ENCODE assay signal across 1 cellular context in the genomic region with DNA sequence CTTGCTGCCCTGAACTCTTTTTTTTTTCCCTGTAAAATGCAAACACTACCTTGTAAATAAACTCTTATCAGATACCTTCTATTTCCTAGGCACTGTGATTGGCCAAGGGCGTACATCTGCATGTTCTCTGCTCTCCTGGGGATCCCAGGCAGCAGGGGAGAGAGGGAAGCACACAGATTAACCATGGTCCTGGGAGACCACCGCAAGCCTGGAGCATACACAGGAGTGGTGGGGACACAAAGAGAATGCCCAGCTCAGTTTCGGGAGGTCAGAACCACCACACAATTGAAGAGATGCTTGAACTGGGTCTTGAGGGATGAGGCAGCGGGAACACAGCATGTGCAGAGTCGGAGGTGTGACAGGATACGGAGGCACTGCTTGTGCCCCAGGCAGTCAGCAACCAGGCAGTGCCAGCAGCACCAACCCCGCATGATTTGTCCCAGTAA.
TF ChIP-seq lines count a peak whose summit lies in the region.

No MANE protein-coding gene starts in this region.

TF ChIP-seq in HEK293, 187 proteins besides CTCF, POLR2A, EP300 and RAD21 (continued from another document):
- TF ChIP-seq REST (tag by site-specific recombination; IDR thresholded peaks at IDR 0.05) (no peak), ZNF600 (tag by site-specific recombination; IDR thresholded peaks at IDR 0.05) (peak; percentile 69; the same call in 1 of the 2 replicates), ZNF335 (tag by site-specific recombination; conservative IDR thresholded peaks at IDR 0.05) (peak; percentile 68), GLIS2 (tag by site-specific recombination; IDR thresholded peaks at IDR 0.05) (no peak), ZNF274 (IDR thresholded peaks at IDR 0.05; ENCODE audit: low read length) (no peak), ZNF274 (tag by site-specific recombination; IDR thresholded peaks at IDR 0.05; ENCODE audit: borderline replicate concordance) (no peak), ZNF704 (tag by site-specific recombination; IDR thresholded peaks at IDR 0.05) (no peak), ZNF530 (tag by site-specific recombination; IDR thresholded peaks at IDR 0.05; ENCODE audit: low read depth) (no peak), WT1 (tag by site-specific recombination; IDR thresholded peaks at IDR 0.05) (no peak), ZNF707 (tag by site-specific recombination; IDR thresholded peaks at IDR 0.05) (no peak), ZNF311 (tag by site-specific recombination; IDR thresholded peaks at IDR 0.05; ENCODE audit: borderline replicate concordance) (no peak), ZBTB21 (tag by site-specific recombination; IDR thresholded peaks at IDR 0.05) (no peak), ZNF621 (tag by site-specific recombination; IDR thresholded peaks at IDR 0.05) (no peak), ZNF561 (tag by site-specific recombination; IDR thresholded peaks at IDR 0.05; ENCODE audit: borderline replicate concordance) (no peak), ZNF664 (tag by site-specific recombination; IDR thresholded peaks at IDR 0.05) (no peak), ZNF473 (tag by site-specific recombination; IDR thresholded peaks at IDR 0.05) (no peak), ZNF248 (tag by site-specific recombination; IDR thresholded peaks at IDR 0.05) (no peak), TCF7L2 (IDR thresholded peaks at IDR 0.05; ENCODE audit: borderline replicate concordance, low read depth, low read length) (no peak), ZNF776 (tag by site-specific recombination; IDR thresholded peaks at IDR 0.05; ENCODE audit: borderline replicate concordance) (no peak), ZNF677 (tag by site-specific recombination; IDR thresholded peaks at IDR 0.05) (no peak), RBAK (tag by site-specific recombination; IDR thresholded peaks at IDR 0.05) (no peak), ZNF639 (tag by site-specific recombination; IDR thresholded peaks at IDR 0.05) (no peak), ZNF184 (tag by site-specific recombination; IDR thresholded peaks at IDR 0.05) (no peak), ZNF549 (tag by site-specific recombination; IDR thresholded peaks at IDR 0.05) (no peak), SP7 (tag by site-specific recombination; IDR thresholded peaks at IDR 0.05) (no peak), ZBTB20 (tag by site-specific recombination; IDR thresholded peaks at IDR 0.05) (peak; percentile 52), ZNF544 (tag by site-specific recombination; IDR thresholded peaks at IDR 0.05) (no peak)
- TF ChIP-seq, protein P1, sequence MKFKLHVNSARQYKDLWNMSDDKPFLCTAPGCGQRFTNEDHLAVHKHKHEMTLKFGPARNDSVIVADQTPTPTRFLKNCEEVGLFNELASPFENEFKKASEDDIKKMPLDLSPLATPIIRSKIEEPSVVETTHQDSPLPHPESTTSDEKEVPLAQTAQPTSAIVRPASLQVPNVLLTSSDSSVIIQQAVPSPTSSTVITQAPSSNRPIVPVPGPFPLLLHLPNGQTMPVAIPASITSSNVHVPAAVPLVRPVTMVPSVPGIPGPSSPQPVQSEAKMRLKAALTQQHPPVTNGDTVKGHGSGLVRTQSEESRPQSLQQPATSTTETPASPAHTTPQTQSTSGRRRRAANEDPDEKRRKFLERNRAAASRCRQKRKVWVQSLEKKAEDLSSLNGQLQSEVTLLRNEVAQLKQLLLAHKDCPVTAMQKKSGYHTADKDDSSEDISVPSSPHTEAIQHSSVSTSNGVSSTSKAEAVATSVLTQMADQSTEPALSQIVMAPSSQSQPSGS (tag by site-specific recombination; IDR thresholded peaks at IDR 0.05; ENCODE audit: low read depth): no peak
TF ChIP-seq in HEK293: peak in this region for 6.
